ENCODE assay signal across 1 cellular context in the genomic region with DNA sequence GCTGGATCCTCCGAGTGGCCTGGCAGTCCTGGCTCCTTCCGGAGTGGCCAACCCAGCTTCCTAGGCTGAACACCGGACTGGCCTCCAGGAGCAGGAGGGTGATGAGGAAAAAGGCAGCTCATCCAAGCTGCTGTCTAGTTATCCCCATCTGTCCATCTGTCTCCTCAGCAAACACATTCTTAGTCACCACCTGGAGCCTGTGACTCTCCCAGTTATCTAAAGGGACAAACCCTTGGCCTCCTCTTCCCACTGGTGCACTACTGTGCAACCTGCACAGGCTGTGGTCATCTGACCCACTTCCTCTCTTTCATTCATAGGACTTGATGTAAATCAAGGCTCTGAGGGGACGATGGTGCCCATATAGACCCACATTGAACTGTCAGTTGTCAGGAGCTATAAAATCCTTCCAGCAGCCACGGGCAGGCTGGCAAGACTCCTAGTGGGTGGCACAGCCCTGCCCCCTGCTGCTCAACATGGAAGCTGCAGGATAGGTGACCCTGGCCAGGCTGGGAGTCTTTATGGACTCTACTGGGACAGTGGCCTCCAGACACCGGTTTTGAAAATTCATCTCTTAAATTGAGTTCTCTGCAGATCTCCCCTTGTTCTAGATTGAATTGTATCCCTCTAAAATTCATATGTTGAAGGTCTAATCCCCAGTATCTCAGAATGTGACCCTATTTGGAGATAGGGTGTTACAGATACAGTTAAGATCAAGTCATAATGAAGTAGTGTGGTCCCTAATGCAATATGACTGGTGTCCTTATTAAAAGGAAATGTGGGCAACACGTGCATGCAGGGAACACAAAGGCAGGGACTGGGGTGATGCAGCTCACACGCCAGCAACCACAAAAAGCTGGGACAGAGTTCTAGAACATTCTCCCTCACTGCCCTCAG.
TF ChIP-seq lines count a peak whose summit lies in the region.

No MANE protein-coding gene starts in this region.

TF ChIP-seq in GM12878, 131 proteins besides CTCF, POLR2A, EP300 and RAD21 (continued from another document):
- TF ChIP-seq MEF2B (IDR thresholded peaks at IDR 0.05; ENCODE audit: partially characterized antibody, poor library complexity, severe bottlenecking): peak; percentile 31
- no peak for TF ChIP-seq NR2F1 (conservative IDR thresholded peaks at IDR 0.05)
- peak; percentile 64; the same call in 1 of the 2 replicates for TF ChIP-seq IKZF1 (conservative IDR thresholded peaks at IDR 0.05)
- TF ChIP-seq FOS (IDR thresholded peaks at IDR 0.05; ENCODE audit: borderline replicate concordance, extremely low read depth, insufficient read length): no peak
- TF ChIP-seq SMC3 (IDR thresholded peaks at IDR 0.05; ENCODE audit: borderline replicate concordance, low read length): peak; percentile 99
- TF ChIP-seq EZH2 (IDR thresholded peaks at IDR 0.05; ENCODE audit: borderline replicate concordance, control insufficient read depth, low read depth, low read length): no peak
- TF ChIP-seq, protein P1, sequence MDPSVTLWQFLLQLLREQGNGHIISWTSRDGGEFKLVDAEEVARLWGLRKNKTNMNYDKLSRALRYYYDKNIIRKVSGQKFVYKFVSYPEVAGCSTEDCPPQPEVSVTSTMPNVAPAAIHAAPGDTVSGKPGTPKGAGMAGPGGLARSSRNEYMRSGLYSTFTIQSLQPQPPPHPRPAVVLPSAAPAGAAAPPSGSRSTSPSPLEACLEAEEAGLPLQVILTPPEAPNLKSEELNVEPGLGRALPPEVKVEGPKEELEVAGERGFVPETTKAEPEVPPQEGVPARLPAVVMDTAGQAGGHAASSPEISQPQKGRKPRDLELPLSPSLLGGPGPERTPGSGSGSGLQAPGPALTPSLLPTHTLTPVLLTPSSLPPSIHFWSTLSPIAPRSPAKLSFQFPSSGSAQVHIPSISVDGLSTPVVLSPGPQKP (IDR thresholded peaks at IDR 0.05; ENCODE audit: low read depth, low read length): no peak
- TF ChIP-seq CBFB (IDR thresholded peaks at IDR 0.05; ENCODE audit: low read depth): no peak
- no peak for TF ChIP-seq ZNF384 (IDR thresholded peaks at IDR 0.05; ENCODE audit: borderline replicate concordance, low read depth, low read length)
- no peak for TF ChIP-seq ESRRA (IDR thresholded peaks at IDR 0.05; ENCODE audit: low read length)
- TF ChIP-seq HCFC1 (IDR thresholded peaks at IDR 0.05; ENCODE audit: low read length): no peak
- TF ChIP-seq, protein P2, sequence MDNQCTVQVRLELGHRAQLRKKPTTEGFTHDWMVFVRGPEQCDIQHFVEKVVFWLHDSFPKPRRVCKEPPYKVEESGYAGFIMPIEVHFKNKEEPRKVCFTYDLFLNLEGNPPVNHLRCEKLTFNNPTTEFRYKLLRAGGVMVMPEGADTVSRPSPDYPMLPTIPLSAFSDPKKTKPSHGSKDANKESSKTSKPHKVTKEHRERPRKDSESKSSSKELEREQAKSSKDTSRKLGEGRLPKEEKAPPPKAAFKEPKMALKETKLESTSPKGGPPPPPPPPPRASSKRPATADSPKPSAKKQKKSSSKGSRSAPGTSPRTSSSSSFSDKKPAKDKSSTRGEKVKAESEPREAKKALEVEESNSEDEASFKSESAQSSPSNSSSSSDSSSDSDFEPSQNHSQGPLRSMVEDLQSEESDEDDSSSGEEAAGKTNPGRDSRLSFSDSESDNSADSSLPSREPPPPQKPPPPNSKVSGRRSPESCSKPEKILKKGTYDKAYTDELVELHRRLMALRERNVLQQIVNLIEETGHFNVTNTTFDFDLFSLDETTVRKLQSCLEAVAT (IDR thresholded peaks at IDR 0.05): peak; percentile 38; the same call in 1 of the 2 replicates
- no peak; the same call in 1 of the 2 replicates for TF ChIP-seq LARP7 (IDR thresholded peaks at IDR 0.05)
- no peak for TF ChIP-seq POLR2AphosphoS5 (IDR thresholded peaks at IDR 0.05; ENCODE audit: low read length)
- TF ChIP-seq, protein P3, sequence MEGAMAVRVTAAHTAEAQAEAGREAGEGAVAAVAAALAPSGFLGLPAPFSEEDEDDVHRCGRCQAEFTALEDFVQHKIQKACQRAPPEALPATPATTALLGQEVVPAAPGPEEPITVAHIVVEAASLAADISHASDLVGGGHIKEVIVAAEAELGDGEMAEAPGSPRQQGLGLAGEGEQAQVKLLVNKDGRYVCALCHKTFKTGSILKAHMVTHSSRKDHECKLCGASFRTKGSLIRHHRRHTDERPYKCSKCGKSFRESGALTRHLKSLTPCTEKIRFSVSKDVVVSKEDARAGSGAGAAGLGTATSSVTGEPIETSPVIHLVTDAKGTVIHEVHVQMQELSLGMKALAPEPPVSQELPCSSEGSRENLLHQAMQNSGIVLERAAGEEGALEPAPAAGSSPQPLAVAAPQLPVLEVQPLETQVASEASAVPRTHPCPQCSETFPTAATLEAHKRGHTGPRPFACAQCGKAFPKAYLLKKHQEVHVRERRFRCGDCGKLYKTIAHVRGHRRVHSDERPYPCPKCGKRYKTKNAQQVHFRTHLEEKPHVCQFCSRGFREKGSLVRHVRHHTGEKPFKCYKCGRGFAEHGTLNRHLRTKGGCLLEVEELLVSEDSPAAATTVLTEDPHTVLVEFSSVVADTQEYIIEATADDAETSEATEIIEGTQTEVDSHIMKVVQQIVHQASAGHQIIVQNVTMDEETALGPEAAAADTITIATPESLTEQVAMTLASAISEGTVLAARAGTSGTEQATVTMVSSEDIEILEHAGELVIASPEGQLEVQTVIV (IDR thresholded peaks at IDR 0.05; ENCODE audit: borderline replicate concordance, partially characterized antibody): no peak
- no peak for TF ChIP-seq RFX5 (IDR thresholded peaks at IDR 0.05; ENCODE audit: low read depth, low read length)
- peak; percentile 80 for TF ChIP-seq YY1 (IDR thresholded peaks at IDR 0.05; ENCODE audit: low read depth, low read length)
- TF ChIP-seq NBN (IDR thresholded peaks at IDR 0.05): peak; percentile 76
- TF ChIP-seq NRF1 (conservative IDR thresholded peaks at IDR 0.05; ENCODE audit: low read depth, low read length): no peak
- TF ChIP-seq NFIC (IDR thresholded peaks at IDR 0.05; ENCODE audit: low read depth, low read length): no peak
- TF ChIP-seq IKZF2 (IDR thresholded peaks at IDR 0.05): peak; percentile 51 to 59; a peak in 2 of 4 replicates
- no peak for TF ChIP-seq TCF7 (IDR thresholded peaks at IDR 0.05; ENCODE audit: borderline replicate concordance)
- TF ChIP-seq, protein P4, sequence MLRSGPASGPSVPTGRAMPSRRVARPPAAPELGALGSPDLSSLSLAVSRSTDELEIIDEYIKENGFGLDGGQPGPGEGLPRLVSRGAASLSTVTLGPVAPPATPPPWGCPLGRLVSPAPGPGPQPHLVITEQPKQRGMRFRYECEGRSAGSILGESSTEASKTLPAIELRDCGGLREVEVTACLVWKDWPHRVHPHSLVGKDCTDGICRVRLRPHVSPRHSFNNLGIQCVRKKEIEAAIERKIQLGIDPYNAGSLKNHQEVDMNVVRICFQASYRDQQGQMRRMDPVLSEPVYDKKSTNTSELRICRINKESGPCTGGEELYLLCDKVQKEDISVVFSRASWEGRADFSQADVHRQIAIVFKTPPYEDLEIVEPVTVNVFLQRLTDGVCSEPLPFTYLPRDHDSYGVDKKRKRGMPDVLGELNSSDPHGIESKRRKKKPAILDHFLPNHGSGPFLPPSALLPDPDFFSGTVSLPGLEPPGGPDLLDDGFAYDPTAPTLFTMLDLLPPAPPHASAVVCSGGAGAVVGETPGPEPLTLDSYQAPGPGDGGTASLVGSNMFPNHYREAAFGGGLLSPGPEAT (IDR thresholded peaks at IDR 0.05; ENCODE audit: low read depth): peak; percentile 55; the same call in 1 of the 2 replicates
- TF ChIP-seq ASH2L (IDR thresholded peaks at IDR 0.05; ENCODE audit: borderline replicate concordance, low read depth): no peak
- no peak for TF ChIP-seq RBBP5 (conservative IDR thresholded peaks at IDR 0.05)
- peak; percentile 70; the same call in 1 of the 2 replicates for TF ChIP-seq SMARCA5 (IDR thresholded peaks at IDR 0.05)
- TF ChIP-seq BMI1 (IDR thresholded peaks at IDR 0.05; ENCODE audit: borderline replicate concordance): no peak
- no peak for TF ChIP-seq ZNF207 (IDR thresholded peaks at IDR 0.05; ENCODE audit: borderline replicate concordance)
- no peak for TF ChIP-seq TBL1XR1 (IDR thresholded peaks at IDR 0.05; ENCODE audit: low read depth, low read length)
- TF ChIP-seq SUPT20H (IDR thresholded peaks at IDR 0.05; ENCODE audit: borderline replicate concordance, control insufficient read depth, low read depth, low read length): no peak
- TF ChIP-seq, protein P5, sequence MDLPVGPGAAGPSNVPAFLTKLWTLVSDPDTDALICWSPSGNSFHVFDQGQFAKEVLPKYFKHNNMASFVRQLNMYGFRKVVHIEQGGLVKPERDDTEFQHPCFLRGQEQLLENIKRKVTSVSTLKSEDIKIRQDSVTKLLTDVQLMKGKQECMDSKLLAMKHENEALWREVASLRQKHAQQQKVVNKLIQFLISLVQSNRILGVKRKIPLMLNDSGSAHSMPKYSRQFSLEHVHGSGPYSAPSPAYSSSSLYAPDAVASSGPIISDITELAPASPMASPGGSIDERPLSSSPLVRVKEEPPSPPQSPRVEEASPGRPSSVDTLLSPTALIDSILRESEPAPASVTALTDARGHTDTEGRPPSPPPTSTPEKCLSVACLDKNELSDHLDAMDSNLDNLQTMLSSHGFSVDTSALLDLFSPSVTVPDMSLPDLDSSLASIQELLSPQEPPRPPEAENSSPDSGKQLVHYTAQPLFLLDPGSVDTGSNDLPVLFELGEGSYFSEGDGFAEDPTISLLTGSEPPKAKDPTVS (IDR thresholded peaks at IDR 0.05; ENCODE audit: low read depth, low read length): no peak
TF ChIP-seq in GM12878: peak in this region for 20.
